ENCODE assay signal across 12 cellular contexts in the genomic region with DNA sequence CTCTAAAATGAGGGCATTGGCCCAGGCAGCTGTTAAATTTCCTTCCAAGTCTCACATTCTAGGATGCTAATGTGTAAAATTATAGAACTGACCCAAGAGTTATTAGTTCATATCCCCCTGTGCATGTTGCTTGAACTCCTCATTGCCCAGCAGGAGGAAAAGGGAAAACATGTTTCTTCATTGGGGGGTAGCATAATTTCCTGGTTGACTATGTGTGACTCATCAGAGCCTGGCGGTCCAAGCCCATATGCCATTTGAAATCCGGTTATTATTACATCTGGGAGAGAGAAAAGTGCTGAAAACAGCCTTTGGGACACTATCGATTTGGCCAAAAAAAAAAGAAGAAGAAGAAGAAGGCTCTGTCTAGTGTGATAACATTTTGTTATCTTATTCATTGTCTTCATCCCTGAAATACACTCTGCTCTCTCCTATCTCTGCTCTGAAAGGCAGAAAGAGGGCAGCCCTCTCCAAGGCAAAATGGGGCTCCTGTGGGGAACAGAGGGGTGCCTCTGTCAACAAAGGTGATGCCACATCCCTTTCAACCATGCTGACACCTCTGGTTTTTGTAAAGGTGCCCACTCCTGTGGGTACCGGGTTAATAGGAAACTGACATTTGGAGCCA.
A peak's percentile ranks its signal among the peaks of the same experiment; 100 is the strongest.
DNase-seq lines count a peak whose midpoint lies in the region; ATAC-seq and TF ChIP-seq lines count a peak whose summit lies in the region.
"Had no signal": no experiment of that assay in that cellular context is flagged by ENCODE, and none has a peak within 500 bp of the region (broad histone marks: within the 10 kb centered on the region; RNA-seq: fewer than 3 reads in every experiment).

No MANE protein-coding gene starts in this region.

- H3K27me3 ChIP-seq in BLaER1 = no peaks in the 10 kb centered on the region
- no peaks in the 10 kb centered on the region for H3K27me3 ChIP-seq in SJSA1 (replicated peaks)

- H3K4me1 Mint-ChIP-seq in immature natural killer cell = peaks cover 99 to 100% of the 10 kb centered on the region in 2 donors
- peaks cover 56% of the 10 kb centered on the region for H3K4me1 Mint-ChIP-seq in nephron progenitor cell

- H3K27ac Mint-ChIP-seq in immature natural killer cell (peak overlapping the region; percentile 94 to 99 (median 98)), nephron progenitor cell (no peak overlapping the region)

- H3K4me1 ChIP-seq in BLaER1 = peaks cover 26% of the 10 kb centered on the region
- peaks cover 64% of the 10 kb centered on the region for H3K4me1 ChIP-seq in SJSA1 (replicated peaks)

- H3K9ac ChIP-seq in BLaER1 = peak overlapping the region; percentile 92
- H3K9ac ChIP-seq: SK-N-SH had no signal

- ATAC-seq in HG02884 (IDR thresholded peaks at IDR 0.05; ENCODE audit: unreplicated experiment) = no peak
- ATAC-seq: activated CD4-positive, CD25-positive, alpha-beta regulatory T cell treated with anti-CD3 and anti-CD28 coated beads, Interleukin-2, amount 50 U/mL, for 24 hours; right cardiac atrium had no signal

- H3K9me3 Mint-ChIP-seq in immature natural killer cell (no peaks in the 10 kb centered on the region), nephron progenitor cell (no peaks in the 10 kb centered on the region)

- H3K4me3 Mint-ChIP-seq in immature natural killer cell = peak overlapping the region; percentile 74 to 93 (median 85)
- H3K4me3 Mint-ChIP-seq in nephron progenitor cell = no peak overlapping the region

- TF ChIP-seq CTCF in GM13977 (IDR thresholded peaks at IDR 0.05; ENCODE audit: extremely low read depth, insufficient read depth, missing control alignments) (peak; percentile 38), nephron progenitor cell (IDR thresholded peaks at IDR 0.05) (no peak)

- H4K20me1 ChIP-seq in BLaER1 = no peaks in the 10 kb centered on the region

- H3K27ac ChIP-seq in BLaER1 (peak overlapping the region; percentile 92), SJSA1 (peak overlapping the region; percentile 45)

- DNase-seq in GM13977 (ENCODE audit: low spot score) (no peak), SJSA1 (ENCODE audit: low read depth in 1 of 2, low spot score in 2 of 2) (peak in 1 of 2 experiments; percentile 50), immature natural killer cell (no peak), SKM-1 treated with dmso at 0.1 percent for 144 hours (lab: John Stamatoyannopoulos, UW; ENCODE audit: unreplicated experiment) (no peak), H4 (ENCODE audit: low spot score) (no peak), nephron progenitor cell (no peak)
- DNase-seq: GOT3, right cardiac atrium, SK-N-SH had no signal

- H3K36me3 Mint-ChIP-seq in immature natural killer cell = peaks cover 0 to 4% (median 0%) of the 10 kb centered on the region in 3 donors
- no peaks in the 10 kb centered on the region for H3K36me3 Mint-ChIP-seq in nephron progenitor cell (ENCODE audit: low read depth)

- H3K4me3 ChIP-seq in BLaER1 (peak overlapping the region; percentile 71), SJSA1 (no peak overlapping the region)

- peak overlapping the region; percentile 79 for H3K4me2 ChIP-seq in BLaER1
- H3K4me2 ChIP-seq: SK-N-SH had no signal

- in situ Hi-C loops in GM13977 (cut with MboI; ENCODE audit: low pct_unique_long_range_greater_than_20kb, low sequenced_read_pairs, unreplicated experiment) = loop anchor here (5.0 to 25.0 kb wide), 3 partner anchors 83 to 163 kb away; no protein-coding TSS in a partner anchor

- no peaks in the 10 kb centered on the region for H3K9me3 ChIP-seq in BLaER1
- H3K9me3 ChIP-seq in SJSA1 (replicated peaks) = no peaks in the 10 kb centered on the region
- H3K9me3 ChIP-seq: SK-N-SH had no signal

- peaks cover 0 to 2% (median 0%) of the 10 kb centered on the region in 3 donors for H3K27me3 Mint-ChIP-seq in immature natural killer cell (ENCODE audit: low read depth in 3 of 3)
- peaks cover 6% of the 10 kb centered on the region for H3K27me3 Mint-ChIP-seq in nephron progenitor cell (ENCODE audit: low read depth, poor library complexity)

- H3K36me3 ChIP-seq in BLaER1 = no peaks in the 10 kb centered on the region
- no peaks in the 10 kb centered on the region for H3K36me3 ChIP-seq in SJSA1
